Comparison of ENCODE assay signal across 42 cellular contexts in the genomic region with DNA sequence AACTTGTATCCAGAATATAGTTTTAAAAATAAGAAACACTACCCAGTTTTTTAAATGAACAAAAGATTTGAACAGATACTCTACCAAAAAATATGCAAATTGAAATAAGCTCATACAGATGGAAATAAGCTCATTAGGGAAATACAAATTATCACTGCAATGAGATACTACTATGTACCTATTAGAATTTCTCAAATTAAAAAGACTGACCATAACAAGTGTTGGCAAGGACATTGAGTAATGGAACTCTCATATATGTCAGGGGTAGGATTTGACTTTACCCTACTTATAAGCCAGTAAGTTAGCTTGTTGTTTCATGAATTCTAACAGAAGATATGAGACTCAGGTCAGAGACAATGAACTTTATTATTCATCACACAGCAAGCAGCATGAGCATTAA. TPM values are rescaled to one million over a fixed set of nuclear protein-coding genes. Genes with fewer than 3 reads are reported as not detected.
A peak's percentile ranks its signal among the peaks of the same experiment; 100 is the strongest.
DNase-seq lines count a peak whose midpoint lies in the region; ATAC-seq, FAIRE-seq and TF ChIP-seq lines count a peak whose summit lies in the region.
"Had no signal": no experiment of that assay in that cellular context is flagged by ENCODE, and none has a peak within 500 bp of the region (broad histone marks: within the 10 kb centered on the region; RNA-seq: fewer than 3 reads in every experiment).

No MANE protein-coding gene starts in this region.

- no peak overlapping the region for H2BK120ac ChIP-seq in mesenchymal stem cell (ENCODE audit: low read depth, low read length)

- H3K14ac ChIP-seq in mesenchymal stem cell (ENCODE audit: low read length in 2 of 2) = no peak overlapping the region

- DNase-seq in K562 (ENCODE audit: extremely low read depth in 1 of 4, low spot score in 3 of 4) (no peak), esophagus muscularis mucosa (ENCODE audit: extremely low spot score) (peak; percentile 5), mesenchymal stem cell (no peak), NCI-H1694 (lab: John Stamatoyannopoulos, UW) (no peak), NCI-H2196 treated with DMSO at 0.1 percent for 48 hours (lab: John Stamatoyannopoulos, UW; ENCODE audit: unreplicated experiment) (no peak), neural progenitor cell (ENCODE audit: low spot score) (no peak), T-helper 17 cell (no peak)
- DNase-seq: 8988T; ACHN; AML-193; BE2C; C1 segment of cervical spinal cord; Caco-2; Calu3; CD4-positive, alpha-beta memory T cell; CD4-positive, alpha-beta T cell; CD4-positive, CD25-positive, alpha-beta regulatory T cell; CD8-positive, alpha-beta memory T cell; CD8-positive, alpha-beta T cell; COR-L47; DMS 273 treated with DMSO at 0.1 percent for 48 hours; DMS153; DMS53; DMS79; DMS79 treated with DMSO at 0.1 percent for 48 hours; DND-41; EL had no signal

- H3K79me2 ChIP-seq in K562 (ENCODE audit: control insufficient read depth, insufficient read depth, low read length) = no peaks in the 10 kb centered on the region
- no peaks in the 10 kb centered on the region for H3K79me2 ChIP-seq in neural progenitor cell (ENCODE audit: low read depth)

- TF ChIP-seq CTCF in HEK293 (tag by site-specific recombination; IDR thresholded peaks at IDR 0.05) = no peak
- no peak for TF ChIP-seq CTCF in K562 (IDR thresholded peaks at IDR 0.05 in 2 of 3, conservative IDR thresholded peaks at IDR 0.05 in 1 of 3; ENCODE audit: insufficient read depth in 2 of 3, low read depth in 1 of 3, low read length in 3 of 3)
- no peak for TF ChIP-seq CTCF in esophagus muscularis mucosa (IDR thresholded peaks at IDR 0.05)
- TF ChIP-seq CTCF in neural progenitor cell (IDR thresholded peaks at IDR 0.05) = no peak

- H4K20me1 ChIP-seq in K562 (replicated peaks; ENCODE audit: control insufficient read depth, insufficient read depth, low read length) (no peaks in the 10 kb centered on the region), neural progenitor cell (ENCODE audit: low read depth) (no peaks in the 10 kb centered on the region)
- H4K20me1 ChIP-seq: BLaER1; BLaER1 treated with 17β-estradiol and CSF1 and Interleukin-3, amounts not matched to agents 10 nM and 100 nM had no signal

- no peaks in the 10 kb centered on the region for H3K9me3 ChIP-seq in HEK293 (ENCODE audit: control insufficient read depth, insufficient read depth, low read depth, low read length)
- no peaks in the 10 kb centered on the region for H3K9me3 ChIP-seq in K562 (replicated peaks; ENCODE audit: control insufficient read depth, insufficient read depth, low read depth, low read length)
- H3K9me3 ChIP-seq in esophagus muscularis mucosa = peaks cover 0 to 7% (median 0%) of the 10 kb centered on the region in 4 donors
- H3K9me3 ChIP-seq in mesenchymal stem cell (ENCODE audit: control insufficient read depth, low read length) = peaks cover 2% of the 10 kb centered on the region
- no peaks in the 10 kb centered on the region for H3K9me3 ChIP-seq in neural progenitor cell (ENCODE audit: low read depth)
- H3K9me3 ChIP-seq in T-helper 17 cell (ENCODE audit: control insufficient read depth, low read length, poor library complexity, severe bottlenecking) = no peaks in the 10 kb centered on the region
- H3K9me3 ChIP-seq: A549, BE2C had no signal

- ATAC-seq in K562 (no peak), T-helper 17 cell (no peak)
- ATAC-seq: A549; CD8-positive, alpha-beta T cell had no signal

- H3K27me3 ChIP-seq in K562 (ENCODE audit: control insufficient read depth in 2 of 2, insufficient read depth in 2 of 2, low read length in 2 of 2) = peaks cover 0 to 6% of the 10 kb centered on the region in 2 experiments; a peak in 3 of 5 replicates
- no peaks in the 10 kb centered on the region for H3K27me3 ChIP-seq in esophagus muscularis mucosa
- peaks cover 0 to 9% of the 10 kb centered on the region in 2 experiments for H3K27me3 ChIP-seq in mesenchymal stem cell (ENCODE audit: control insufficient read depth in 1 of 2, insufficient read depth in 1 of 2, low read length in 2 of 2)
- H3K27me3 ChIP-seq in neural progenitor cell = no peaks in the 10 kb centered on the region
- H3K27me3 ChIP-seq: BE2C; BLaER1; BLaER1 treated with 17β-estradiol and CSF1 and Interleukin-3, amounts not matched to agents 10 nM and 100 nM had no signal

- no peak overlapping the region for H2BK12ac ChIP-seq in mesenchymal stem cell (ENCODE audit: low read length in 2 of 2)

- no peak for FAIRE-seq in K562 (lab: Jason Lieb, UNC)
- FAIRE-seq: A204.1, A549, D721Med had no signal

- CTCF ChIA-PET in HEK293 (lab: Yijun Ruan, JAX) (interaction anchor here (0.5 kb wide), 1 partner anchor 15 kb away, joined by 5 read pairs; no protein-coding TSS in a partner anchor), K562 (lab: Yijun Ruan, JAX; ENCODE audit: low intra/inter-chr PET ratio) (no interaction called here)

- POLR2A ChIA-PET in HEK293 (lab: Yijun Ruan, JAX) (interaction anchor here (0.6 to 1.0 kb wide), 2 partner anchors 9 to 174 kb away, joined by 3 read pairs; no protein-coding TSS in a partner anchor), K562 (lab: Yijun Ruan, JAX) (interaction anchor here (0.5 to 0.8 kb wide), 2 partner anchors 9 to 32 kb away, joined by 3 read pairs; partner anchors contain the start of gene ASIP)

- H2BK15ac ChIP-seq in mesenchymal stem cell (ENCODE audit: low read depth, poor library complexity, severe bottlenecking) = no peak overlapping the region

- H4K91ac ChIP-seq in mesenchymal stem cell (ENCODE audit: low read length) = no peak overlapping the region

- H2AFZ ChIP-seq in K562 (ENCODE audit: low read depth, low read length) (no peak overlapping the region), mesenchymal stem cell (ENCODE audit: low read depth, low read length) (no peak overlapping the region), neural progenitor cell (replicated peaks) (no peak overlapping the region)

- no peak for TF ChIP-seq RAD21 in K562 (CRISPR knock-in tag; conservative IDR thresholded peaks at IDR 0.05 in 1 of 2, IDR thresholded peaks at IDR 0.05 in 1 of 2)

- BruUV-seq in K562 (replicated peaks; lab: Mats Ljungman, UMichigan) = no TSS peak

- H3K36me3 Mint-ChIP-seq in neural progenitor cell = no peaks in the 10 kb centered on the region
- no peaks in the 10 kb centered on the region for H3K36me3 Mint-ChIP-seq in T-helper 17 cell (ENCODE audit: low read depth)
- H3K36me3 Mint-ChIP-seq: CD14-positive monocyte; CD4-positive, alpha-beta memory T cell; CD4-positive, CD25-positive, alpha-beta regulatory T cell; CD8-positive, alpha-beta T cell had no signal

- H3K9ac ChIP-seq in K562 (ENCODE audit: insufficient read depth in 1 of 2, low read depth in 2 of 2, low read length in 2 of 2) (no peak overlapping the region), mesenchymal stem cell (ENCODE audit: low read length) (no peak overlapping the region), neural progenitor cell (no peak overlapping the region)
- H3K9ac ChIP-seq: BLaER1; BLaER1 treated with 17β-estradiol and CSF1 and Interleukin-3, amounts not matched to agents 10 nM and 100 nM had no signal

- no peak overlapping the region for H4K8ac ChIP-seq in mesenchymal stem cell (ENCODE audit: low read length)

- H3K27ac Mint-ChIP-seq in neural progenitor cell (no peak overlapping the region), T-helper 17 cell (no peak overlapping the region)
- H3K27ac Mint-ChIP-seq: B cell; CD14-positive monocyte; CD4-positive, alpha-beta memory T cell; CD4-positive, alpha-beta T cell; CD4-positive, CD25-positive, alpha-beta regulatory T cell; CD8-positive, alpha-beta memory T cell; CD8-positive, alpha-beta T cell had no signal

- H2AK5ac ChIP-seq in mesenchymal stem cell (ENCODE audit: low read length, severe bottlenecking) = no peak overlapping the region

- H3K79me1 ChIP-seq in mesenchymal stem cell (replicated peaks; ENCODE audit: low read length, poor library complexity, severe bottlenecking) = no peaks in the 10 kb centered on the region

- H3K4ac ChIP-seq in mesenchymal stem cell (ENCODE audit: low read depth in 1 of 2, low read length in 2 of 2) = no peak overlapping the region

- H3K4me1 Mint-ChIP-seq in neural progenitor cell (no peaks in the 10 kb centered on the region), T-helper 17 cell (no peaks in the 10 kb centered on the region)
- H3K4me1 Mint-ChIP-seq: B cell; CD14-positive monocyte; CD4-positive, alpha-beta memory T cell; CD4-positive, CD25-positive, alpha-beta regulatory T cell; CD8-positive, alpha-beta memory T cell had no signal

- H3K4me1 ChIP-seq in HEK293 (ENCODE audit: control insufficient read depth, insufficient read depth, low read length) = no peaks in the 10 kb centered on the region
- no peaks in the 10 kb centered on the region for H3K4me1 ChIP-seq in K562 (replicated peaks in 1 of 2; ENCODE audit: control insufficient read depth in 2 of 2, insufficient read depth in 2 of 2, low read length in 2 of 2)
- no peaks in the 10 kb centered on the region for H3K4me1 ChIP-seq in esophagus muscularis mucosa
- H3K4me1 ChIP-seq in mesenchymal stem cell (ENCODE audit: control insufficient read depth, insufficient read depth, low read depth, low read length) = no peaks in the 10 kb centered on the region
- H3K4me1 ChIP-seq in neural progenitor cell = no peaks in the 10 kb centered on the region
- H3K4me1 ChIP-seq: A549, BE2C, BLaER1, Caco-2 had no signal

- H2BK5ac ChIP-seq in mesenchymal stem cell (ENCODE audit: low read depth, low read length, poor library complexity, severe bottlenecking) = peak overlapping the region; percentile 31

- H3K9me1 ChIP-seq in K562 (ENCODE audit: control insufficient read depth, insufficient read depth, low read length) = no peaks in the 10 kb centered on the region

- in situ Hi-C loops in K562 (cut with MboI) = no loop called here

- no peak overlapping the region for H3K18ac ChIP-seq in mesenchymal stem cell (ENCODE audit: low read depth in 1 of 2, low read length in 2 of 2)

- TF ChIP-seq POLR2A in K562 (conservative IDR thresholded peaks at IDR 0.05) (no peak), esophagus muscularis mucosa (IDR thresholded peaks at IDR 0.05; ENCODE audit: low read depth) (no peak)

- intact Hi-C loops in K562 (cut with micrococcal nuclease) = no loop called here
- intact Hi-C loops in esophagus muscularis mucosa (cut with DNase I) = no loop called here

- peaks cover 8% of the 10 kb centered on the region for H3K9me3 Mint-ChIP-seq in neural progenitor cell
- H3K9me3 Mint-ChIP-seq: CD4-positive, alpha-beta T cell had no signal

- no peak overlapping the region for H3K4me2 ChIP-seq in K562 (ENCODE audit: insufficient read depth, low read length)
- no peak overlapping the region for H3K4me2 ChIP-seq in mesenchymal stem cell (ENCODE audit: low read length, poor library complexity, severe bottlenecking)
- H3K4me2 ChIP-seq in neural progenitor cell = no peak overlapping the region
- H3K4me2 ChIP-seq: A549; BLaER1; BLaER1 treated with 17β-estradiol and CSF1 and Interleukin-3, amounts not matched to agents 10 nM and 100 nM had no signal

- H3F3A ChIP-seq in neural progenitor cell (ENCODE audit: low read depth) = no peaks in the 10 kb centered on the region

- H3K27ac ChIP-seq in HEK293 (ENCODE audit: extremely low read depth, low read depth, low read length) = no peak overlapping the region
- no peak overlapping the region for H3K27ac ChIP-seq in K562 (ENCODE audit: extremely low read depth, low read depth, low read length)
- H3K27ac ChIP-seq in esophagus muscularis mucosa (replicated peaks in 1 of 4) = no peak overlapping the region
- H3K27ac ChIP-seq in mesenchymal stem cell (ENCODE audit: low read length, poor library complexity, severe bottlenecking) = no peak overlapping the region
- H3K27ac ChIP-seq in neural progenitor cell = no peak overlapping the region
- H3K27ac ChIP-seq: 22Rv1; A549; BLaER1; BLaER1 treated with 17β-estradiol and CSF1 and Interleukin-3, amounts not matched to agents 10 nM and 100 nM; C4-2B had no signal

- H3K4me3 ChIP-seq in HEK293 (ENCODE audit: low read depth, low read length) = no peak overlapping the region
- no peak overlapping the region for H3K4me3 ChIP-seq in K562
- no peak overlapping the region for H3K4me3 ChIP-seq in esophagus muscularis mucosa
- no peak overlapping the region for H3K4me3 ChIP-seq in mesenchymal stem cell (ENCODE audit: insufficient read depth in 1 of 2, low read depth in 1 of 2, low read length in 2 of 2)
- no peak overlapping the region for H3K4me3 ChIP-seq in neural progenitor cell
- H3K4me3 ChIP-seq: A549; BLaER1; BLaER1 treated with 17β-estradiol and CSF1 and Interleukin-3, amounts not matched to agents 10 nM and 100 nM had no signal

- no peak overlapping the region for H3K23ac ChIP-seq in mesenchymal stem cell (ENCODE audit: low read length in 2 of 2)

- TF ChIP-seq EP300 in K562 (IDR thresholded peaks at IDR 0.05; ENCODE audit: low read length) = no peak
- no peak for TF ChIP-seq EP300 in esophagus muscularis mucosa (IDR thresholded peaks at IDR 0.05)

- no peaks in the 10 kb centered on the region for H3K36me3 ChIP-seq in HEK293 (ENCODE audit: control insufficient read depth in 2 of 2, insufficient read depth in 1 of 2, low read length in 2 of 2)
- no peaks in the 10 kb centered on the region for H3K36me3 ChIP-seq in K562 (ENCODE audit: control insufficient read depth, insufficient read depth, low read length)
- H3K36me3 ChIP-seq in esophagus muscularis mucosa = no peaks in the 10 kb centered on the region
- H3K36me3 ChIP-seq in mesenchymal stem cell (ENCODE audit: control insufficient read depth in 1 of 2, insufficient read depth in 2 of 2, low read depth in 1 of 2, low read length in 2 of 2) = no peaks in the 10 kb centered on the region
- H3K36me3 ChIP-seq in neural progenitor cell = no peaks in the 10 kb centered on the region
- H3K36me3 ChIP-seq: BE2C; BLaER1; BLaER1 treated with 17β-estradiol and CSF1 and Interleukin-3, amounts not matched to agents 10 nM and 100 nM had no signal

- H3K4me3 Mint-ChIP-seq in neural progenitor cell = no peak overlapping the region
- no peak overlapping the region for H3K4me3 Mint-ChIP-seq in T-helper 17 cell
- H3K4me3 Mint-ChIP-seq: B cell; CD14-positive monocyte; CD4-positive, alpha-beta memory T cell; CD4-positive, alpha-beta T cell; CD4-positive, CD25-positive, alpha-beta regulatory T cell; CD8-positive, alpha-beta memory T cell; CD8-positive, alpha-beta T cell had no signal

- H3K27me3 Mint-ChIP-seq in neural progenitor cell (ENCODE audit: insufficient read depth, low read depth) (peaks cover 3% of the 10 kb centered on the region), T-helper 17 cell (peaks cover 5% of the 10 kb centered on the region)

RNA-seq across cellular contexts. Expression of gene ASIP, which starts 9.6 kb away (rescaled TPM):
- not detected in 2 replicates for total RNA-seq in K562 (2011; cell fraction: chromatin; rRNA removed; ENCODE audit: low replicate concordance)
- not detected in 2 replicates for total RNA-seq in K562 (2011; cell fraction: nucleolus; rRNA removed)
- not detected in 2 replicates for total RNA-seq in K562 (2011; cell fraction: nucleoplasm; rRNA removed)
- total RNA-seq in K562 (2014; rRNA removed) = not detected in 2 replicates
- total RNA-seq in K562 (2014; rRNA removed; fragmentation: Illumina TruSeq; extraction: Trizol) = not detected in 2 replicates
- total RNA-seq in K562 (2015; rRNA removed; fragmentation: Illumina TruSeq; extraction: Trizol) = not detected in 2 replicates
- total RNA-seq in K562 (2021) = not detected in 2 replicates
- polyA plus RNA-seq in K562 (2011; rRNA removed) = not detected in 2 replicates
- polyA plus RNA-seq in K562 (2011; cell fraction: cytosol; rRNA removed) = not detected in 2 replicates
- not detected in 2 replicates for polyA plus RNA-seq in K562 (2011; cell fraction: nucleus; rRNA removed)
- not detected in 2 replicates for polyA plus RNA-seq in K562 (2012)
- not detected in 2 replicates for polyA plus RNA-seq in K562 (2014; fragmentation: Illumina TruSeq; extraction: Trizol)
- not detected for polyA plus RNA-seq in K562 (2014; fragmentation: Nextera tagmentation; extraction: Ambion mirVana)
- not detected in 2 replicates for polyA plus RNA-seq in K562 (2014; rRNA removed)
- not detected in 2 replicates for polyA minus RNA-seq in K562 (2011; rRNA and poly(A)+ RNA removed)
- not detected in 2 replicates for polyA minus RNA-seq in K562 (2011; cell fraction: cytosol; rRNA and poly(A)+ RNA removed)
- not detected in 2 replicates for polyA minus RNA-seq in K562 (2011; cell fraction: nucleus; rRNA and poly(A)+ RNA removed)
- not detected for total RNA-seq in esophagus muscularis mucosa
- 0.21 TPM for polyA plus RNA-seq in mesenchymal stem cell (2013, experiment 1 of 2)
- 0.14 TPM for polyA plus RNA-seq in mesenchymal stem cell (2013, experiment 2 of 2)
- total RNA-seq in neural progenitor cell (ENCODE audit: low replicate concordance) = not detected in 2 replicates
- not detected for total RNA-seq in T-helper 17 cell
- total RNA-seq: A172; A673; B cell; Caco-2; Calu3; CD4-positive, alpha-beta memory T cell; CD4-positive, alpha-beta T cell; CD4-positive, CD25-positive, alpha-beta regulatory T cell; CD8-positive, alpha-beta memory T cell; CD8-positive, alpha-beta T cell; Daoy had no signal
- polyA plus RNA-seq: A549; AG04450; BJ; CD4-positive, alpha-beta memory T cell; CD4-positive, CD25-positive, alpha-beta regulatory T cell; CD8-positive, alpha-beta memory T cell had no signal

Comparison
In these comparisons a context has a peak if more than half of its experiments do, and no peak if none do; other contexts are left out.
1. Of the 44 proteins assayed by ChIP-seq in both K562 and HEK293: peak only in K562: none; only in HEK293: ZNF184; in both: none; in neither: 43.